Comparison of ENCODE assay signal across 1 cellular context in the genomic region with DNA sequence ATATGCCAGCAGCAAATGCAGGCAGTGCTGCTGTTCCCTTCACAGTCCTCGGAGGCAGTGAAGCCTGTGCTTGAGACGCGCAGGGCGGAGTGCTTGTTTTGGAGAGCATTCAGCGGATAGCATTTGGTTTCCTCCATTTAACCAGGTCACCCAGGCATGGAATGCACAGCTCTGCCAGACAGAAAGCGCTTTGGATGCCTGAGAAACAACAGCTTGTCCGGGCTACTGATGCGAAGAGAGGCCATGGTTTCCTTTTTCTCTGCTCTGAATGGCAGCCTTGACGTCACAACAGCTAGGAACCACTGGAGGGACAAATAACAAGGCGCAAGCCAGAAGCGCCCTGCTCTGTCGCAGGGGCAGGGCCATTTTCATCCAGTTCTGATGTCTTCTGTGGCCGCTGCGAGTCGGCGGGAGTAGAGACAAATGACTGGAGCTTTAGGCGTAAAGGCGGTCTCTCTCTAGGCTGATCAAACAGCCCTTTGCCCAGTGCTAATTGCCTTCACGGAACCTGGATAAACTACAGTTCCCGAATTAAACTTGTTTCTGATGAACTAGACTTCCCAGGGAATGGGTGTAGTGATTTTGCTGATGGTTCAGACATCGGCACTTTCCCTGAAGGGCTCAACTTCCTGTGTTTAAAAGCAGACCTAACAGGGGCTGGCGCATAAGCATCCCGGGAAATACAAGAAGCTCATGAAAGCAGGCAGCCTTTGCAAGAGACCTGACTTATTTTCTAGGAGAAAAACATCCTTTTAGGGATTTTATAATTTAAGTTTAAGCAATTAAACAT.
A peak's percentile ranks its signal among the peaks of the same experiment; 100 is the strongest.
TF ChIP-seq lines count a peak whose summit lies in the region.

No MANE protein-coding gene starts in this region.

TF ChIP-seq in HepG2, 621 proteins besides CTCF, POLR2A, EP300 and RAD21 (continued from another document):
- TF ChIP-seq, protein P1, sequence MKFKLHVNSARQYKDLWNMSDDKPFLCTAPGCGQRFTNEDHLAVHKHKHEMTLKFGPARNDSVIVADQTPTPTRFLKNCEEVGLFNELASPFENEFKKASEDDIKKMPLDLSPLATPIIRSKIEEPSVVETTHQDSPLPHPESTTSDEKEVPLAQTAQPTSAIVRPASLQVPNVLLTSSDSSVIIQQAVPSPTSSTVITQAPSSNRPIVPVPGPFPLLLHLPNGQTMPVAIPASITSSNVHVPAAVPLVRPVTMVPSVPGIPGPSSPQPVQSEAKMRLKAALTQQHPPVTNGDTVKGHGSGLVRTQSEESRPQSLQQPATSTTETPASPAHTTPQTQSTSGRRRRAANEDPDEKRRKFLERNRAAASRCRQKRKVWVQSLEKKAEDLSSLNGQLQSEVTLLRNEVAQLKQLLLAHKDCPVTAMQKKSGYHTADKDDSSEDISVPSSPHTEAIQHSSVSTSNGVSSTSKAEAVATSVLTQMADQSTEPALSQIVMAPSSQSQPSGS (CRISPR knock-in tag; IDR thresholded peaks at IDR 0.05): no peak
- TF ChIP-seq, protein P2, sequence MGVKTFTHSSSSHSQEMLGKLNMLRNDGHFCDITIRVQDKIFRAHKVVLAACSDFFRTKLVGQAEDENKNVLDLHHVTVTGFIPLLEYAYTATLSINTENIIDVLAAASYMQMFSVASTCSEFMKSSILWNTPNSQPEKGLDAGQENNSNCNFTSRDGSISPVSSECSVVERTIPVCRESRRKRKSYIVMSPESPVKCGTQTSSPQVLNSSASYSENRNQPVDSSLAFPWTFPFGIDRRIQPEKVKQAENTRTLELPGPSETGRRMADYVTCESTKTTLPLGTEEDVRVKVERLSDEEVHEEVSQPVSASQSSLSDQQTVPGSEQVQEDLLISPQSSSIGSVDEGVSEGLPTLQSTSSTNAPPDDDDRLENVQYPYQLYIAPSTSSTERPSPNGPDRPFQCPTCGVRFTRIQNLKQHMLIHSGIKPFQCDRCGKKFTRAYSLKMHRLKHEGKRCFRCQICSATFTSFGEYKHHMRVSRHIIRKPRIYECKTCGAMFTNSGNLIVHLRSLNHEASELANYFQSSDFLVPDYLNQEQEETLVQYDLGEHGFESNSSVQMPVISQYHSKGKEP (CRISPR knock-in tag; IDR thresholded peaks at IDR 0.05): no peak
- no peak for TF ChIP-seq ATAD3A (CRISPR knock-in tag; IDR thresholded peaks at IDR 0.05)
- TF ChIP-seq RBFOX2 (IDR thresholded peaks at IDR 0.05; ENCODE audit: low read depth, low read length): 0 out of 2 replicates have a peak, but pooled peaks have one; percentile 41
- no peak for TF ChIP-seq ZNF839 (CRISPR knock-in tag; IDR thresholded peaks at IDR 0.05; ENCODE audit: borderline replicate concordance)
- TF ChIP-seq, protein P3, sequence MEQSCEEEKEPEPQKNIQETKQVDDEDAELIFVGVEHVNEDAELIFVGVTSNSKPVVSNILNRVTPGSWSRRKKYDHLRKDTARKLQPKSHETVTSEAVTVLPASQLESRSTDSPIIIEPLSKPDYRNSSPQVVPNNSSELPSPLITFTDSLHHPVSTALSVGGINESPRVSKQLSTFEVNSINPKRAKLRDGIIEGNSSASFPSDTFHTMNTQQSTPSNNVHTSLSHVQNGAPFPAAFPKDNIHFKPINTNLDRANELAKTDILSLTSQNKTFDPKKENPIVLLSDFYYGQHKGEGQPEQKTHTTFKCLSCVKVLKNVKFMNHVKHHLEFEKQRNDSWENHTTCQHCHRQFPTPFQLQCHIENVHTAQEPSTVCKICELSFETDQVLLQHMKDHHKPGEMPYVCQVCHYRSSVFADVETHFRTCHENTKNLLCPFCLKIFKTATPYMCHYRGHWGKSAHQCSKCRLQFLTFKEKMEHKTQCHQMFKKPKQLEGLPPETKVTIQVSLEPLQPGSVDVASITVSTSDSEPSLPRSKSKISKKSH (CRISPR knock-in tag; IDR thresholded peaks at IDR 0.05; ENCODE audit: borderline replicate concordance): no peak
- TF ChIP-seq HDAC1 (CRISPR knock-in tag; IDR thresholded peaks at IDR 0.05): no peak
- TF ChIP-seq ZMYM3 (CRISPR knock-in tag; IDR thresholded peaks at IDR 0.05): no peak
- TF ChIP-seq SIX4 (CRISPR knock-in tag; IDR thresholded peaks at IDR 0.05): no peak
- TF ChIP-seq HOXD1 (CRISPR knock-in tag; IDR thresholded peaks at IDR 0.05): no peak
- TF ChIP-seq, protein P4, sequence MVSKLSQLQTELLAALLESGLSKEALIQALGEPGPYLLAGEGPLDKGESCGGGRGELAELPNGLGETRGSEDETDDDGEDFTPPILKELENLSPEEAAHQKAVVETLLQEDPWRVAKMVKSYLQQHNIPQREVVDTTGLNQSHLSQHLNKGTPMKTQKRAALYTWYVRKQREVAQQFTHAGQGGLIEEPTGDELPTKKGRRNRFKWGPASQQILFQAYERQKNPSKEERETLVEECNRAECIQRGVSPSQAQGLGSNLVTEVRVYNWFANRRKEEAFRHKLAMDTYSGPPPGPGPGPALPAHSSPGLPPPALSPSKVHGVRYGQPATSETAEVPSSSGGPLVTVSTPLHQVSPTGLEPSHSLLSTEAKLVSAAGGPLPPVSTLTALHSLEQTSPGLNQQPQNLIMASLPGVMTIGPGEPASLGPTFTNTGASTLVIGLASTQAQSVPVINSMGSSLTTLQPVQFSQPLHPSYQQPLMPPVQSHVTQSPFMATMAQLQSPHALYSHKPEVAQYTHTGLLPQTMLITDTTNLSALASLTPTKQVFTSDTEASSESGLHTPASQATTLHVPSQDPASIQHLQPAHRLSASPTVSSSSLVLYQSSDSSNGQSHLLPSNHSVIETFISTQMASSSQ (IDR thresholded peaks at IDR 0.05; ENCODE audit: low read depth): no peak
- TF ChIP-seq, protein P4 (CRISPR knock-in tag; IDR thresholded peaks at IDR 0.05; ENCODE audit: borderline replicate concordance): no peak
- TF ChIP-seq NONO (IDR thresholded peaks at IDR 0.05): no peak
- TF ChIP-seq NONO (CRISPR knock-in tag; conservative IDR thresholded peaks at IDR 0.05): no peak
- TF ChIP-seq, protein P5, sequence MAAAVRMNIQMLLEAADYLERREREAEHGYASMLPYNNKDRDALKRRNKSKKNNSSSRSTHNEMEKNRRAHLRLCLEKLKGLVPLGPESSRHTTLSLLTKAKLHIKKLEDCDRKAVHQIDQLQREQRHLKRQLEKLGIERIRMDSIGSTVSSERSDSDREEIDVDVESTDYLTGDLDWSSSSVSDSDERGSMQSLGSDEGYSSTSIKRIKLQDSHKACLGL (CRISPR knock-in tag; IDR thresholded peaks at IDR 0.05): no peak
- no peak for TF ChIP-seq EED (CRISPR knock-in tag; IDR thresholded peaks at IDR 0.05)
- TF ChIP-seq, protein P6, sequence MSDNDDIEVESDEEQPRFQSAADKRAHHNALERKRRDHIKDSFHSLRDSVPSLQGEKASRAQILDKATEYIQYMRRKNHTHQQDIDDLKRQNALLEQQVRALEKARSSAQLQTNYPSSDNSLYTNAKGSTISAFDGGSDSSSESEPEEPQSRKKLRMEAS (IDR thresholded peaks at IDR 0.05): no peak; the same call in 1 of the 2 replicates
- TF ChIP-seq, protein P7, sequence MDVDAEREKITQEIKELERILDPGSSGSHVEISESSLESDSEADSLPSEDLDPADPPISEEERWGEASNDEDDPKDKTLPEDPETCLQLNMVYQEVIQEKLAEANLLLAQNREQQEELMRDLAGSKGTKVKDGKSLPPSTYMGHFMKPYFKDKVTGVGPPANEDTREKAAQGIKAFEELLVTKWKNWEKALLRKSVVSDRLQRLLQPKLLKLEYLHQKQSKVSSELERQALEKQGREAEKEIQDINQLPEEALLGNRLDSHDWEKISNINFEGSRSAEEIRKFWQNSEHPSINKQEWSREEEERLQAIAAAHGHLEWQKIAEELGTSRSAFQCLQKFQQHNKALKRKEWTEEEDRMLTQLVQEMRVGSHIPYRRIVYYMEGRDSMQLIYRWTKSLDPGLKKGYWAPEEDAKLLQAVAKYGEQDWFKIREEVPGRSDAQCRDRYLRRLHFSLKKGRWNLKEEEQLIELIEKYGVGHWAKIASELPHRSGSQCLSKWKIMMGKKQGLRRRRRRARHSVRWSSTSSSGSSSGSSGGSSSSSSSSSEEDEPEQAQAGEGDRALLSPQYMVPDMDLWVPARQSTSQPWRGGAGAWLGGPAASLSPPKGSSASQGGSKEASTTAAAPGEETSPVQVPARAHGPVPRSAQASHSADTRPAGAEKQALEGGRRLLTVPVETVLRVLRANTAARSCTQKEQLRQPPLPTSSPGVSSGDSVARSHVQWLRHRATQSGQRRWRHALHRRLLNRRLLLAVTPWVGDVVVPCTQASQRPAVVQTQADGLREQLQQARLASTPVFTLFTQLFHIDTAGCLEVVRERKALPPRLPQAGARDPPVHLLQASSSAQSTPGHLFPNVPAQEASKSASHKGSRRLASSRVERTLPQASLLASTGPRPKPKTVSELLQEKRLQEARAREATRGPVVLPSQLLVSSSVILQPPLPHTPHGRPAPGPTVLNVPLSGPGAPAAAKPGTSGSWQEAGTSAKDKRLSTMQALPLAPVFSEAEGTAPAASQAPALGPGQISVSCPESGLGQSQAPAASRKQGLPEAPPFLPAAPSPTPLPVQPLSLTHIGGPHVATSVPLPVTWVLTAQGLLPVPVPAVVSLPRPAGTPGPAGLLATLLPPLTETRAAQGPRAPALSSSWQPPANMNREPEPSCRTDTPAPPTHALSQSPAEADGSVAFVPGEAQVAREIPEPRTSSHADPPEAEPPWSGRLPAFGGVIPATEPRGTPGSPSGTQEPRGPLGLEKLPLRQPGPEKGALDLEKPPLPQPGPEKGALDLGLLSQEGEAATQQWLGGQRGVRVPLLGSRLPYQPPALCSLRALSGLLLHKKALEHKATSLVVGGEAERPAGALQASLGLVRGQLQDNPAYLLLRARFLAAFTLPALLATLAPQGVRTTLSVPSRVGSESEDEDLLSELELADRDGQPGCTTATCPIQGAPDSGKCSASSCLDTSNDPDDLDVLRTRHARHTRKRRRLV (CRISPR knock-in tag; IDR thresholded peaks at IDR 0.05): no peak
- peak; percentile 52 for TF ChIP-seq HOXA3 (CRISPR knock-in tag; IDR thresholded peaks at IDR 0.05)
- no peak for TF ChIP-seq NPAS2 (CRISPR knock-in tag; IDR thresholded peaks at IDR 0.05; ENCODE audit: borderline replicate concordance)
- TF ChIP-seq ZNF841 (CRISPR knock-in tag; IDR thresholded peaks at IDR 0.05; ENCODE audit: borderline replicate concordance): no peak
- TF ChIP-seq, protein P8, sequence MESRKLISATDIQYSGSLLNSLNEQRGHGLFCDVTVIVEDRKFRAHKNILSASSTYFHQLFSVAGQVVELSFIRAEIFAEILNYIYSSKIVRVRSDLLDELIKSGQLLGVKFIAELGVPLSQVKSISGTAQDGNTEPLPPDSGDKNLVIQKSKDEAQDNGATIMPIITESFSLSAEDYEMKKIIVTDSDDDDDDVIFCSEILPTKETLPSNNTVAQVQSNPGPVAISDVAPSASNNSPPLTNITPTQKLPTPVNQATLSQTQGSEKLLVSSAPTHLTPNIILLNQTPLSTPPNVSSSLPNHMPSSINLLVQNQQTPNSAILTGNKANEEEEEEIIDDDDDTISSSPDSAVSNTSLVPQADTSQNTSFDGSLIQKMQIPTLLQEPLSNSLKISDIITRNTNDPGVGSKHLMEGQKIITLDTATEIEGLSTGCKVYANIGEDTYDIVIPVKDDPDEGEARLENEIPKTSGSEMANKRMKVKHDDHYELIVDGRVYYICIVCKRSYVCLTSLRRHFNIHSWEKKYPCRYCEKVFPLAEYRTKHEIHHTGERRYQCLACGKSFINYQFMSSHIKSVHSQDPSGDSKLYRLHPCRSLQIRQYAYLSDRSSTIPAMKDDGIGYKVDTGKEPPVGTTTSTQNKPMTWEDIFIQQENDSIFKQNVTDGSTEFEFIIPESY (CRISPR knock-in tag; IDR thresholded peaks at IDR 0.05): peak; percentile 91
